ENCODE assay signal across 26 cellular contexts in the genomic region with DNA sequence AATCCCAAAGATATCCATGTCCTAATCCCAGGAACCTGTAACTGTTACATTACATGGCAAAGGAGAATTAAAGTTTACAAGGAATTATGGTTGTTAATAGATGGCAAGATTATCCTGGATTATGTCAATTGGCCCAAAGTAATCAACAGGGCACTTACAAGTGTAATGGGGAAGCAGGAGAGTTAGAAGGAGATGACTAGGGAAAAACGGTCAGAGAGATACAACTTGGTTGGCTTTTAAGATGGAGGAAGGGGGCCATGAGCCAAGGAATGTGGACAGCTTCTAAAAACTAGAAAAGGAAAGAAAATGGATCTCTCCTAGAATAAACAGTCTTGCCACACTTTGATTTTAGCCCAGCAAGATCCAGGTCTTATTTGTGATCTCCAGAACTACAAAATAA.
"Had no signal": no experiment of that assay in that cellular context is flagged by ENCODE, and none has a peak within 500 bp of the region (broad histone marks: within the 10 kb centered on the region; RNA-seq: fewer than 3 reads in every experiment).

No MANE protein-coding gene starts in this region.

- DNase-seq: activated CD4-positive, alpha-beta T cell treated with anti-CD3 and anti-CD28 coated beads for 4 hours; activated CD4-positive, alpha-beta T cell treated with anti-CD3 and anti-CD28 coated beads, Interleukin-2, amount 50 U/mL, for 48 hours; activated CD8-positive, alpha-beta memory T cell treated with anti-CD3 and anti-CD28 coated beads for 24 hours; activated effector memory CD4-positive, alpha-beta T cell treated with Interleukin-2 at 50 U/mL for 16 hours; activated naive CD4-positive, alpha-beta T cell treated with Interleukin-2 at 50 U/mL for 16 hours; activated naive CD8-positive, alpha-beta T cell treated with anti-CD3 and anti-CD28 coated beads for 36 hours; adrenal gland; aorta; body of pancreas; dorsolateral prefrontal cortex; effector memory CD4-positive, alpha-beta T cell; erythroblast; gastrocnemius medialis; glutamatergic neuron; left lung; mesendoderm; nephron progenitor cell; ovary; right lobe of liver; stimulated activated CD4-positive, alpha-beta T cell treated with anti-CD3 and anti-CD28 coated beads, Interleukin-2, amount 100 ng/mL, for 48 hours; stimulated activated naive CD4-positive, alpha-beta T cell treated with Interleukin-2 at 50 U/mL for 16 hours had no signal

- H3K9me3 Mint-ChIP-seq: activated naive CD8-positive, alpha-beta T cell treated with anti-CD3 and anti-CD28 coated beads for 36 hours; T-helper 2 cell treated with Interferon-gamma antibody and Interleukin-4, amounts not matched to agents 5 μg/mL and 100 μg/mL, for 36 hours had no signal

- H3K27ac ChIP-seq: adrenal gland, body of pancreas, coronary artery, dorsolateral prefrontal cortex, gastrocnemius medialis, left lung, ovary, right lobe of liver, tibial nerve had no signal

- H3K27ac Mint-ChIP-seq: activated naive CD8-positive, alpha-beta T cell treated with anti-CD3 and anti-CD28 coated beads for 36 hours; nephron progenitor cell; progenitor cell of endocrine pancreas; T-helper 2 cell treated with Interferon-gamma antibody and Interleukin-4, amounts not matched to agents 5 μg/mL and 100 μg/mL, for 36 hours had no signal

- H3K9me3 ChIP-seq: adrenal gland, body of pancreas, gastrocnemius medialis, left lung, ovary, right lobe of liver had no signal

- H3K4me3 Mint-ChIP-seq: activated naive CD8-positive, alpha-beta T cell treated with anti-CD3 and anti-CD28 coated beads for 36 hours; nephron progenitor cell; T-helper 2 cell treated with Interferon-gamma antibody and Interleukin-4, amounts not matched to agents 5 μg/mL and 100 μg/mL, for 36 hours had no signal

- H3K4me3 ChIP-seq: adrenal gland, body of pancreas, coronary artery, gastrocnemius medialis, left lung, lung, ovary, right lobe of liver, tibial nerve had no signal

- H3K27me3 Mint-ChIP-seq: activated naive CD8-positive, alpha-beta T cell treated with anti-CD3 and anti-CD28 coated beads for 36 hours; progenitor cell of endocrine pancreas had no signal

- H3K27me3 ChIP-seq: adrenal gland, body of pancreas, dorsolateral prefrontal cortex, gastrocnemius medialis, left lung, ovary, right lobe of liver, tibial nerve had no signal

- H3K36me3 ChIP-seq: adrenal gland, gastrocnemius medialis, left lung, ovary, right lobe of liver, tibial nerve had no signal

- ATAC-seq: body of pancreas, gastrocnemius medialis, left lung, right lobe of liver had no signal
